Comparison of ENCODE assay signal across 1 cellular context in genomic region chr7:158110661-158111555, GRCh38.
TF ChIP-seq lines count a peak whose summit lies in the region.

No MANE protein-coding gene starts in this region.

TF ChIP-seq in SK-N-SH treated with all-trans-retinoic acid at 6 μM for 48 hours, 23 proteins besides CTCF, POLR2A, EP300 and RAD21 (continued from another document):
- TF ChIP-seq TSHZ2 (CRISPR knock-in tag; IDR thresholded peaks at IDR 0.05) (no peak), ZC3H10 (CRISPR knock-in tag; IDR thresholded peaks at IDR 0.05) (no peak), GLIS3 (CRISPR knock-in tag; IDR thresholded peaks at IDR 0.05) (no peak)
